In the genomic region with DNA sequence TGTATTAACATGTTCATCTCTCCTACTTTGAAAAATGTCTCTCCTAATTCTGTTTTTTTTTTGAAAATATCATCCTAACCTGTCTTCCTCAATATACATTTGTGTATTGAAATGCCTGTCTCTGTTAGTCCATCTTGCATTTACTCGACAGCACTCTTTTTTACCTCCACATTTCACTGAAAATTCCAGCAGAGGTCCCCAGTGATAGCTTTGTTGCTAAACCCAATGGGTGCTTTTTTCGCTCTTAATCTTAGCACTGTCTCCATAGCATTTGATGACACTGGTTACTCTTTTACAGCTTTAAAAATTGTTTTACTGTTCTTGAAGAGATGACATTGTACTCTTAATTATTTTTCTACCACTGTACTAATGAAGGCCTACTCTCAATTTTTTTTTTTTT, we compare ENCODE assay signal across 9 cellular contexts. TPM values are rescaled to one million over a fixed set of nuclear protein-coding genes. Genes with fewer than 3 reads are reported as not detected.
A peak's percentile ranks its signal among the peaks of the same experiment; 100 is the strongest.
DNase-seq lines count a peak whose midpoint lies in the region; ATAC-seq and TF ChIP-seq lines count a peak whose summit lies in the region.
"Had no signal": no experiment of that assay in that cellular context is flagged by ENCODE, and none has a peak within 500 bp of the region (broad histone marks: within the 10 kb centered on the region; RNA-seq: fewer than 3 reads in every experiment).

No MANE protein-coding gene starts in this region.

- no peak overlapping the region for H3K4me3 ChIP-seq in retinal pigment epithelial cell (ENCODE audit: low read length)

- ATAC-seq in esophagus mucosa (peak; percentile 54), GM21390 (IDR thresholded peaks at IDR 0.05; ENCODE audit: unreplicated experiment) (no peak), HG02973 (IDR thresholded peaks at IDR 0.05; ENCODE audit: unreplicated experiment) (no peak)

- DNase-seq in NCI-H345 (lab: John Stamatoyannopoulos, UW): peak; percentile 3
- no peak for DNase-seq in NCI-H345 treated with DMSO at 0.1 percent for 48 hours (lab: John Stamatoyannopoulos, UW; ENCODE audit: unreplicated experiment)
- DNase-seq in NCI-H460 (ENCODE audit: extremely low read depth, low read depth): peak; percentile 20
- DNase-seq in retinal pigment epithelial cell (ENCODE audit: low read depth): no peak
- DNase-seq in hepatic stellate cell (ENCODE audit: low spot score): no peak
- DNase-seq: right cardiac atrium had no signal

- peak; percentile 56 for TF ChIP-seq CTCF in retinal pigment epithelial cell (conservative IDR thresholded peaks at IDR 0.05; ENCODE audit: low read depth, low read length)

RNA-seq across cellular contexts. Expression of gene OSBPL9, which starts 10.8 kb away (rescaled TPM):
- total RNA-seq in NCI-H460 (2014; rRNA removed; shearing (Covaris generic)): 47.7 and 51.0 TPM in 2 replicates
- polyA plus RNA-seq in NCI-H460 (2014; cell fraction: nucleus; rRNA removed): 43.9 and 83.3 TPM in 2 replicates
- total RNA-seq in esophagus mucosa: 32.5 TPM

Comparison
In these comparisons a context has a peak if more than half of its experiments do, and no peak if none do; other contexts are left out.
1. DNase-seq: peak in NCI-H345 (single experiment) and NCI-H460 (single experiment); none in NCI-H345 treated with DMSO at 0.1 percent for 48 hours (single experiment), retinal pigment epithelial cell (single experiment) and hepatic stellate cell (single experiment).